ENCODE assay signal across 17 cellular contexts in the genomic region with DNA sequence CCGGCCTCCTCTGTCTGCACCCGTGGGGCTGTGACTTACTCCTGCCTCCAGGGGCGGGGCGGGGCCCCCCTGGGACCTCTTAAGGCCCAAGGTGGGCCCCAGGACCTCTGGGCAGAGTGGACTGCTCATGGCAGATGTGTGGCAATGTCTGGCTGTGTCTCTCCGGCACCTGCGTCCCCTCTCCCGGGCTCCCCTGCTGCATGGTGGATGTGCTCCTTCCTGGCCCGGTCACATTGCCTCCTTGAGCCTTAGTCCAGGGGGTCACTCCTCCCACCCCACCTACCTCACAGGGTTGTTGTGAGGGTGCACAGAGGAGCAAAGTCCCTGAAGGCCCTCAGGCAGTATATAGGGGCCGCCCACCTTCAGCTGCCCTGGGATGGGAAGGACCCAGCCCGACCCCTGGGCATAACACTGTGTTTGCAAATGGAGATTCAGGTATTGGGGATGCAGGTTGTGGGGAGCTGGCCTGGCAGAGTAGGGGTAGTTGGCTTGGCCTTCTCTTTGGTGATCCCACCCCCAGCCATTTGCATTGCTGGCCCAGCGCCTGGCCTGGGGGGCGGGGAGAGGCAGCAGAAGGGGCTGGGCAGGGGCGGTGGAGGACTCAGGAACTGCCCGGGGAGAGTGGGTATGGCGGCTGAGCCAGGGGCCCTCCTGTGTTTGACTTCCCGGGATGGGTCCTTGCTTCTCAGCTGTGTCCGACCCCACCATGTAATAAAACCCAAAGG. TPM values are rescaled to one million over a fixed set of nuclear protein-coding genes. Genes with fewer than 3 reads are reported as not detected.
A peak's percentile ranks its signal among the peaks of the same experiment; 100 is the strongest.
DNase-seq lines count a peak whose midpoint lies in the region; ATAC-seq and TF ChIP-seq lines count a peak whose summit lies in the region.
"Had no signal": no experiment of that assay in that cellular context is flagged by ENCODE, and none has a peak within 500 bp of the region (broad histone marks: within the 10 kb centered on the region; RNA-seq: fewer than 3 reads in every experiment).

No MANE protein-coding gene starts in this region.

- H3K4me1 ChIP-seq in A673 (ENCODE audit: insufficient read depth, low read length, poor library complexity, severe bottlenecking) = no peaks in the 10 kb centered on the region
- H3K4me1 ChIP-seq: A549 had no signal

- H3K27ac ChIP-seq in A673 (ENCODE audit: low read depth, low read length, poor library complexity, severe bottlenecking) = no peak overlapping the region
- H3K27ac ChIP-seq: A549 had no signal

- peaks cover 27% of the 10 kb centered on the region for H3K27me3 Mint-ChIP-seq in WTC11 (ENCODE audit: low read depth)
- H3K27me3 Mint-ChIP-seq in activated T-cell treated with anti-CD3 and anti-CD28 coated beads, Interleukin-2, amount 50 U/mL, for 72 hours (ENCODE audit: low read depth) = no peaks in the 10 kb centered on the region

- H3K4me1 Mint-ChIP-seq in WTC11 = peaks cover 17% of the 10 kb centered on the region
- H3K4me1 Mint-ChIP-seq in activated T-cell treated with anti-CD3 and anti-CD28 coated beads, Interleukin-2, amount 50 U/mL, for 72 hours (ENCODE audit: low read depth) = peaks cover 28% of the 10 kb centered on the region

- DNase-seq in A673 (ENCODE audit: low spot score) (no peak), H7 (peak; percentile 75), WTC11 (ENCODE audit: low spot score) (peak; percentile 33), iPS-NIHi11 (ENCODE audit: low spot score) (peak; percentile 44), GM13976 (ENCODE audit: low spot score) (no peak), NCI-H524 treated with DMSO at 0.1 percent for 48 hours (lab: John Stamatoyannopoulos, UW) (no peak)
- no peak for DNase-seq in stimulated activated CD4-positive, alpha-beta T cell treated with anti-CD3 and anti-CD28 coated beads, Interleukin-12 subunit alpha, Interleukin-12 subunit beta, amount 100 ng/mL, for 4 hours
- no peak for DNase-seq in activated T-cell treated with anti-CD3 and anti-CD28 coated beads, Interleukin-2, amount 50 U/mL, for 72 hours
- DNase-seq: GDM1; NCI-H1417 treated with DMSO at 0.1 percent for 48 hours; NCI-H2081 treated with DMSO at 0.1 percent for 48 hours; NCI-H526 treated with DMSO at 0.1 percent for 48 hours; NK-92 treated with Interleukin-12 subunit alpha and Interleukin-12 subunit beta, amount 100 ng/mL, for 24 hours had no signal

- 0 out of 2 replicates have a peak, but pooled peaks cover under 1% of the 10 kb centered on the region for H3K36me3 Mint-ChIP-seq in WTC11
- H3K36me3 Mint-ChIP-seq in activated T-cell treated with anti-CD3 and anti-CD28 coated beads, Interleukin-2, amount 50 U/mL, for 72 hours (ENCODE audit: insufficient read depth in 2 of 2) = peaks cover 1% of the 10 kb centered on the region in 2 donors

- H3K4me3 ChIP-seq in A673 (ENCODE audit: low read depth, low read length, poor library complexity, severe bottlenecking) (no peak overlapping the region), H7 (ENCODE audit: insufficient read depth, low read depth, low read length) (no peak overlapping the region)
- H3K4me3 ChIP-seq: A549 had no signal

- peak; percentile 21 for ATAC-seq in WTC11
- no peak for ATAC-seq in activated T-cell treated with anti-CD3 and anti-CD28 coated beads, Interleukin-2, amount 50 U/mL, for 72 hours (replicated peaks in 1 of 2)
- ATAC-seq: A549 had no signal

- H3K9me3 ChIP-seq in A673 (ENCODE audit: low read depth, low read length, poor library complexity, severe bottlenecking) = no peaks in the 10 kb centered on the region
- H3K9me3 ChIP-seq: A549 had no signal

- H3K36me3 ChIP-seq in A673 (ENCODE audit: insufficient read depth, low read length, poor library complexity, severe bottlenecking) = no peaks in the 10 kb centered on the region
- no peaks in the 10 kb centered on the region; the same call in 1 of the 2 replicates for H3K36me3 ChIP-seq in H7 (replicated peaks; ENCODE audit: control insufficient read depth, insufficient read depth, low read length)

- TSS peak; percentile 27 for BruUV-seq in A673 (replicated peaks; lab: Mats Ljungman, UMichigan)

- H3K27me3 ChIP-seq in A673 (replicated peaks; ENCODE audit: insufficient read depth, low read depth, low read length, poor library complexity) (no peaks in the 10 kb centered on the region), H7 (ENCODE audit: control insufficient read depth, insufficient read depth, low read length) (peaks cover 8% of the 10 kb centered on the region)

- intact Hi-C loops in A673 (cut with micrococcal nuclease; ENCODE audit: unreplicated experiment) = no loop called here

- TF ChIP-seq CTCF in A673 (conservative IDR thresholded peaks at IDR 0.05; ENCODE audit: low read depth, low read length) (no peak), WTC11 (IDR thresholded peaks at IDR 0.05) (no peak), GM13976 (IDR thresholded peaks at IDR 0.05; ENCODE audit: borderline replicate concordance, control extremely low read depth, extremely low read depth, insufficient read depth, missing control alignments) (no peak)

- no peaks in the 10 kb centered on the region for H3K9me3 Mint-ChIP-seq in WTC11
- no peaks in the 10 kb centered on the region for H3K9me3 Mint-ChIP-seq in activated T-cell treated with anti-CD3 and anti-CD28 coated beads, Interleukin-2, amount 50 U/mL, for 72 hours
- H3K9me3 Mint-ChIP-seq: CD4-positive, alpha-beta T cell; IgD-negative memory B cell had no signal

- peak overlapping the region; percentile 8; the same call in 1 of the 2 replicates for H3K4me3 Mint-ChIP-seq in WTC11
- H3K4me3 Mint-ChIP-seq in activated T-cell treated with anti-CD3 and anti-CD28 coated beads, Interleukin-2, amount 50 U/mL, for 72 hours = no peak overlapping the region
- H3K4me3 Mint-ChIP-seq: CD4-positive, alpha-beta T cell; IgD-negative memory B cell had no signal

- CTCF ChIA-PET in A673 (lab: Charles Lee) (interaction anchor here (0.7 kb wide), 1 partner anchor 106 kb away, joined by 8 read pairs; no protein-coding TSS in a partner anchor), WTC11 (lab: Charles Lee) (interaction anchor here (0.8 to 1.6 kb wide), 4 partner anchors 16 to 197 kb away, joined by 3 to 4 read pairs (median 3); no protein-coding TSS in a partner anchor)

- POLR2A ChIA-PET in A673 (lab: Charles Lee; ENCODE audit: low non-redundant PET) = no interaction called here
- POLR2A ChIA-PET in WTC11 (lab: Charles Lee) = interaction anchor here (0.6 kb wide), 1 partner anchor 1472 kb away, joined by 3 read pairs; no protein-coding TSS in a partner anchor

- 0 out of 2 replicates have a peak overlapping the region, but pooled peaks have one; percentile 41 for H3K27ac Mint-ChIP-seq in WTC11
- no peak overlapping the region for H3K27ac Mint-ChIP-seq in activated T-cell treated with anti-CD3 and anti-CD28 coated beads, Interleukin-2, amount 50 U/mL, for 72 hours
- H3K27ac Mint-ChIP-seq: CD4-positive, alpha-beta T cell; IgD-negative memory B cell had no signal

- in situ Hi-C loops in GM13976 (cut with MboI; ENCODE audit: low sequenced_read_pairs, unreplicated experiment) = no loop called here

TF ChIP-seq in WTC11, 78 proteins besides CTCF, POLR2A, EP300 and RAD21:
- 0 out of 2 replicates have a peak, but pooled peaks have one; percentile 21 for TF ChIP-seq FOXP1 (CRISPR knock-in tag; IDR thresholded peaks at IDR 0.05; ENCODE audit: borderline replicate concordance)
- no peak for TF ChIP-seq FOXK1 (CRISPR knock-in tag; IDR thresholded peaks at IDR 0.05)

RNA-seq across cellular contexts. Expression of gene KCTD17, which starts 11.3 kb away (rescaled TPM):
- total RNA-seq in A673 (2021) = 38.8 and 39.1 TPM in 2 replicates
- total RNA-seq in H7 (2014; rRNA removed; shearing (Covaris generic)) = 29.5 and 31.1 TPM in 2 replicates
- total RNA-seq in WTC11 (2021) = 29.4 to 36.3 TPM (median 31.5 TPM) in 3 replicates
- total RNA-seq in activated T-cell treated with anti-CD3 and anti-CD28 coated beads, Interleukin-2, amount 50 U/mL, for 72 hours = 10 to 100 TPM; 27.9 to 30.1 TPM

RNA-seq across cellular contexts. Expression of gene MPST, which starts 43.3 kb away (rescaled TPM):
- total RNA-seq in A673 (2021) (66.6 and 81.7 TPM in 2 replicates), WTC11 (2021) (86.6 to 101 TPM (median 98.7 TPM) in 3 replicates)
- total RNA-seq in H7 (2014; rRNA removed; shearing (Covaris generic)) = 188 and 201 TPM in 2 replicates
- 10 to 100 TPM; 14.2 to 28.1 TPM for total RNA-seq in activated T-cell treated with anti-CD3 and anti-CD28 coated beads, Interleukin-2, amount 50 U/mL, for 72 hours

RNA-seq across cellular contexts. Expression of gene TST, which starts 43.6 kb away (rescaled TPM):
- total RNA-seq in A673 (2021) (31.3 and 37.6 TPM in 2 replicates), WTC11 (2021) (24.4 to 33.3 TPM (median 32.8 TPM) in 3 replicates)
- 39.9 and 45.7 TPM in 2 replicates for total RNA-seq in H7 (2014; rRNA removed; shearing (Covaris generic))
- total RNA-seq in activated T-cell treated with anti-CD3 and anti-CD28 coated beads, Interleukin-2, amount 50 U/mL, for 72 hours = 1 to 10 TPM; 3.5 to 6.7 TPM
- total RNA-seq: CD4-positive, alpha-beta T cell had no signal

RNA-seq across cellular contexts. Expression of gene TMPRSS6, which starts 46.7 kb away (rescaled TPM):
- total RNA-seq in A673 (2021) (not detected in 2 replicates), WTC11 (2021) (0.11 to 0.14 TPM in 2 of 3 replicates, not detected in the other)
- total RNA-seq in H7 (2014; rRNA removed; shearing (Covaris generic)) = not detected in 2 replicates
- total RNA-seq in activated T-cell treated with anti-CD3 and anti-CD28 coated beads, Interleukin-2, amount 50 U/mL, for 72 hours = 10 to 100 TPM; 26.8 to 59.4 TPM
- total RNA-seq: LHCN-M2 had no signal

Comparison
In these comparisons a context has a peak if more than half of its experiments do, and no peak if none do; other contexts are left out.
1. DNase-seq: peak in H7 (single experiment), WTC11 (single experiment) and iPS-NIHi11 (single experiment); none in A673 (single experiment), GM13976 (single experiment), NCI-H524 treated with DMSO at 0.1 percent for 48 hours (single experiment), stimulated activated CD4-positive, alpha-beta T cell treated with anti-CD3 and anti-CD28 coated beads, Interleukin-12 subunit alpha, Interleukin-12 subunit beta, amount 100 ng/mL, for 4 hours (single experiment) and activated T-cell treated with anti-CD3 and anti-CD28 coated beads, Interleukin-2, amount 50 U/mL, for 72 hours (0 of 2).